ENCODE assay signal across 2 cellular contexts in the genomic region with DNA sequence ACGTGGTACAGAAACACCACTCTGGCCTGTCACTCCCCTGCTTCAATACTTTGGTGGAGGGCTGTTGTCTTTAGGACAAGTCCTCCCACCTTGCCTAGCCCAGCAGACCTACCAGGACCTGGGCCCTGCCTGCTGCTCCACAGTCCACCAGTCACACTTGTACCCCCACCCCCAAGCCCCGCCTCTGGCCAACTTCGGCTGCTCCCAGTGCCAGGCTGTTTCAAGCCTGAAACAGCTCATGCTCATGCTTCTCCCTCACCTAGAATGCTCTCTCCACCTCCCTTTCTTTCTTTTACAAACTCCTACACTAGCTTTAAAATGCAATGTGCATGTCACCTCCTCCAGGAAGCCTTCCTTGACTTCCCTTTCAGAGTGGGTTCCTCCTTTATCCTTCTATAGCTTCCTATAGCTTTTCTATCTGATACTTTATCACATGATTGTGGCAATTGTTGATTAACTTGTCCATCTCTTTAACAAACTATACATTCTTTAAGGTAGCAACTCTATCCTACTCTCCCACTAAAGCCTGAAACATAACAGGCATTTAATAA.
TF ChIP-seq lines count a peak whose summit lies in the region.

No MANE protein-coding gene starts in this region.

TF ChIP-seq in HepG2, 621 proteins besides CTCF, POLR2A, EP300 and RAD21:
- no peak for TF ChIP-seq DNMT1 (CRISPR knock-in tag; IDR thresholded peaks at IDR 0.05)
- no peak for TF ChIP-seq ZNF556 (CRISPR knock-in tag; IDR thresholded peaks at IDR 0.05; ENCODE audit: borderline replicate concordance)
- TF ChIP-seq ZNF740 (CRISPR knock-in tag; IDR thresholded peaks at IDR 0.05): no peak
- peak; percentile 87 for TF ChIP-seq ZFP36 (IDR thresholded peaks at IDR 0.05; ENCODE audit: borderline replicate concordance, low read depth, low read length, partially characterized antibody)

TF ChIP-seq in SK-N-SH treated with all-trans-retinoic acid at 6 μM for 48 hours, 23 proteins besides CTCF, POLR2A, EP300 and RAD21:
- no peak for TF ChIP-seq OSR1 (CRISPR knock-in tag; IDR thresholded peaks at IDR 0.05)
- TF ChIP-seq POU6F1 (CRISPR knock-in tag; IDR thresholded peaks at IDR 0.05; ENCODE audit: borderline replicate concordance, low read depth): no peak
- TF ChIP-seq ZFP3 (CRISPR knock-in tag; IDR thresholded peaks at IDR 0.05): peak; percentile 98
